ENCODE assay signal across 8 cellular contexts in genomic region chr11:122656073-122656630, GRCh38. TPM values are rescaled to one million over a fixed set of nuclear protein-coding genes. Genes with fewer than 3 reads are reported as not detected.
DNase-seq lines count a peak whose midpoint lies in the region; ATAC-seq and TF ChIP-seq lines count a peak whose summit lies in the region.

No MANE protein-coding gene starts in this region.

- peak overlapping the region; percentile 84 for H3K4me3 ChIP-seq in AG10803 (ENCODE audit: low read length)
- H3K4me3 ChIP-seq in SU-DHL-6 (ENCODE audit: insufficient read depth, low read length, poor library complexity, severe bottlenecking): peak overlapping the region; percentile 69
- peak overlapping the region; percentile 54 for H3K4me3 ChIP-seq in retinal pigment epithelial cell (ENCODE audit: low read length)

- no peaks in the 10 kb centered on the region for H4K20me1 ChIP-seq in SU-DHL-6 (ENCODE audit: low read depth, low read length)

- no peaks in the 10 kb centered on the region for H3K9me3 ChIP-seq in SU-DHL-6 (ENCODE audit: insufficient read depth, low read length)

- H3K9me2 ChIP-seq in SU-DHL-6 (replicated peaks; ENCODE audit: insufficient read depth, low read length): no peaks in the 10 kb centered on the region

- H3K9ac ChIP-seq in SU-DHL-6 (ENCODE audit: low read length): peak overlapping the region; percentile 72

- H3K79me2 ChIP-seq in SU-DHL-6 (ENCODE audit: insufficient read depth, low read length): no peaks in the 10 kb centered on the region

- no peak overlapping the region for H3K27ac ChIP-seq in SU-DHL-6 (ENCODE audit: low read depth, low read length)
- peak overlapping the region; percentile 38 for H3K27ac ChIP-seq in adipose tissue (ENCODE audit: low read depth, low read length)

- H3K4me2 ChIP-seq in SU-DHL-6 (ENCODE audit: low read depth, low read length, poor library complexity, severe bottlenecking): peak overlapping the region; percentile 55

- TF ChIP-seq CTCF in AG10803 (conservative IDR thresholded peaks at IDR 0.05; ENCODE audit: low read length) (no peak), SU-DHL-6 (IDR thresholded peaks at IDR 0.05; ENCODE audit: insufficient read depth, low read length, poor library complexity, severe bottlenecking) (no peak), retinal pigment epithelial cell (conservative IDR thresholded peaks at IDR 0.05; ENCODE audit: low read depth, low read length) (no peak)

- WGBS in adipose tissue, 3 donors: 0 to 1% (median 0%) methylated on average over 23 to 66 of the region's 66 CpGs

- peak; percentile 59 for DNase-seq in AG10803 (ENCODE audit: low read depth)
- DNase-seq in hepatic stellate cell (ENCODE audit: low spot score): peak; percentile 76
- peak; percentile 23 for DNase-seq in retinal pigment epithelial cell (ENCODE audit: low read depth)
- DNase-seq in middle frontal gyrus (ENCODE audit: extremely low spot score, low spot score): no peak

- H3K27me3 ChIP-seq in SU-DHL-6 (ENCODE audit: low read length): no peaks in the 10 kb centered on the region

- H2AFZ ChIP-seq in SU-DHL-6 (ENCODE audit: low read depth, low read length, severe bottlenecking): peak overlapping the region; percentile 90

- no peaks in the 10 kb centered on the region for H3K36me3 ChIP-seq in SU-DHL-6 (ENCODE audit: low read length)

- no peaks in the 10 kb centered on the region for H3F3A ChIP-seq in SU-DHL-6 (ENCODE audit: insufficient read depth)

- ATAC-seq in GM19372 (IDR thresholded peaks at IDR 0.05; ENCODE audit: low read depth, unreplicated experiment) (peak; percentile 57), HG03442 (IDR thresholded peaks at IDR 0.05; ENCODE audit: unreplicated experiment) (peak; percentile 36)

RNA-seq across cellular contexts. Expression of gene UBASH3B, which starts 0.6 kb away (rescaled TPM):
- polyA plus RNA-seq in adipose tissue: 10 to 100 TPM in 1 of 3 donors, 1 to 10 TPM in 2; 1.3 to 14.7 (median 2.4) TPM
